13 cellular contexts compared by ENCODE assay signal in genomic region chr1:233355841-233356704, GRCh38. TPM values are rescaled to one million over a fixed set of nuclear protein-coding genes. Genes with fewer than 3 reads are reported as not detected.
DNase-seq lines count a peak whose midpoint lies in the region; ATAC-seq lines count a peak whose summit lies in the region.
"Had no signal": no experiment of that assay in that cellular context is flagged by ENCODE, and none has a peak within 500 bp of the region (broad histone marks: within the 10 kb centered on the region; RNA-seq: fewer than 3 reads in every experiment).

No MANE protein-coding gene starts in this region.

- peak overlapping the region; percentile 46 for H3K27ac Mint-ChIP-seq in activated CD8-positive, alpha-beta T cell treated with anti-CD3 and anti-CD28 coated beads, Interleukin-2, amount 10 ng/mL, durations not matched to agents 7 days and 5 days
- H3K27ac Mint-ChIP-seq: IgD-negative memory B cell had no signal

- peaks cover 12% of the 10 kb centered on the region for H3K27me3 Mint-ChIP-seq in activated CD8-positive, alpha-beta T cell treated with anti-CD3 and anti-CD28 coated beads, Interleukin-2, amount 10 ng/mL, durations not matched to agents 7 days and 5 days (ENCODE audit: low read depth)
- H3K27me3 Mint-ChIP-seq: IgD-negative memory B cell had no signal

- ATAC-seq in GM18499 (IDR thresholded peaks at IDR 0.05; ENCODE audit: insufficient read depth, unreplicated experiment) = peak; percentile 71
- peak; percentile 90 for ATAC-seq in GM19395 (IDR thresholded peaks at IDR 0.05; ENCODE audit: unreplicated experiment)
- peak; percentile 72 for ATAC-seq in HG03139 (IDR thresholded peaks at IDR 0.05; ENCODE audit: unreplicated experiment)
- ATAC-seq in activated CD8-positive, alpha-beta T cell treated with anti-CD3 and anti-CD28 coated beads, Interleukin-2, amount 10 ng/mL, durations not matched to agents 7 days and 5 days = no peak
- no peak for ATAC-seq in GM21786 (IDR thresholded peaks at IDR 0.05; ENCODE audit: unreplicated experiment)
- ATAC-seq: Panc1 had no signal

- H3K9me3 Mint-ChIP-seq in activated CD8-positive, alpha-beta T cell treated with anti-CD3 and anti-CD28 coated beads, Interleukin-2, amount 10 ng/mL, durations not matched to agents 7 days and 5 days (ENCODE audit: insufficient read depth) = no peaks in the 10 kb centered on the region

- POLR2A ChIA-PET in activated CD8-positive, alpha-beta T cell treated with anti-CD3 and anti-CD28 coated beads, Interleukin-2, amount 10 ng/mL, durations not matched to agents 7 days and 5 days (lab: Charles Lee) = no interaction called here

- CTCF ChIA-PET in activated CD8-positive, alpha-beta T cell treated with anti-CD3 and anti-CD28 coated beads, Interleukin-2, amount 10 ng/mL, durations not matched to agents 7 days and 5 days (lab: Charles Lee) = no interaction called here

- H3K4me1 Mint-ChIP-seq in activated CD8-positive, alpha-beta T cell treated with anti-CD3 and anti-CD28 coated beads, Interleukin-2, amount 10 ng/mL, durations not matched to agents 7 days and 5 days (ENCODE audit: low read depth) = peaks cover 2% of the 10 kb centered on the region

- DNase-seq in activated CD8-positive, alpha-beta T cell treated with anti-CD3 and anti-CD28 coated beads, Interleukin-2, amount 10 ng/mL, durations not matched to agents 7 days and 5 days = no peak
- DNase-seq in NCI-H510A treated with DMSO at 0.1 percent for 48 hours (lab: John Stamatoyannopoulos, UW) (no peak), GDM1 (lab: John Stamatoyannopoulos, UW) (no peak), NCI-H226 (no peak)
- DNase-seq: islet precursor cell; NCI-H2107; stimulated activated CD8-positive, alpha-beta memory T cell treated with anti-CD3 and anti-CD28 coated beads, Interleukin-4, amount 100 ng/mL, for 48 hours had no signal

- H3K4me3 Mint-ChIP-seq in activated CD8-positive, alpha-beta T cell treated with anti-CD3 and anti-CD28 coated beads, Interleukin-2, amount 10 ng/mL, durations not matched to agents 7 days and 5 days = no peak overlapping the region

- no peaks in the 10 kb centered on the region for H3K36me3 Mint-ChIP-seq in activated CD8-positive, alpha-beta T cell treated with anti-CD3 and anti-CD28 coated beads, Interleukin-2, amount 10 ng/mL, durations not matched to agents 7 days and 5 days (ENCODE audit: low read depth)

RNA-seq across cellular contexts. Expression of gene MAP3K21, which starts 28.5 kb away (rescaled TPM):
- under 1 TPM; 0.44 to 0.45 TPM for total RNA-seq in activated CD8-positive, alpha-beta T cell treated with anti-CD3 and anti-CD28 coated beads, Interleukin-2, amount 10 ng/mL, durations not matched to agents 7 days and 5 days

Comparison
In these comparisons a context has a peak if more than half of its experiments do, and no peak if none do; other contexts are left out.
1. ATAC-seq: peak in GM18499 (single experiment), GM19395 (single experiment) and HG03139 (single experiment); none in activated CD8-positive, alpha-beta T cell treated with anti-CD3 and anti-CD28 coated beads, Interleukin-2, amount 10 ng/mL, durations not matched to agents 7 days and 5 days (single experiment) and GM21786 (single experiment).